Comparison of ENCODE assay signal across 8 cellular contexts in genomic region chr6:139027620-139028182, GRCh38. TPM values are rescaled to one million over a fixed set of nuclear protein-coding genes. Genes with fewer than 3 reads are reported as not detected.
A peak's percentile ranks its signal among the peaks of the same experiment; 100 is the strongest.
DNase-seq lines count a peak whose midpoint lies in the region; ATAC-seq and TF ChIP-seq lines count a peak whose summit lies in the region.

No MANE protein-coding gene starts in this region.

- H3K4me3 ChIP-seq in SK-N-MC = peak overlapping the region; percentile 86
- peak overlapping the region; percentile 89 to 93 for H3K4me3 ChIP-seq in left lung

- H3K27me3 ChIP-seq in left lung = no peaks in the 10 kb centered on the region

- peaks cover 8% of the 10 kb centered on the region for H3K27me3 Mint-ChIP-seq in brain

- DNase-seq in SK-N-MC (ENCODE audit: low read depth, low spot score) = no peak
- DNase-seq in left lung = no peak
- peak; percentile 19 to 22 for DNase-seq in stimulated activated CD8-positive, alpha-beta memory T cell treated with anti-CD3 and anti-CD28 coated beads, Interleukin-15, amount 100 ng/mL, for 48 hours (ENCODE audit: low read depth in 2 of 2)

- peak overlapping the region; percentile 82 to 97 (median 93) for H3K27ac Mint-ChIP-seq in brain

- H3K4me1 Mint-ChIP-seq in brain = peaks cover 20% of the 10 kb centered on the region

- TF ChIP-seq CTCF in brain (conservative IDR thresholded peaks at IDR 0.05) (no peak), left lung (IDR thresholded peaks at IDR 0.05) (no peak)

- 0 out of 2 replicates have a peak, but pooled peaks cover 3% of the 10 kb centered on the region for H3K36me3 ChIP-seq in KOPT-K1 (ENCODE audit: insufficient read depth, low read length)
- H3K36me3 ChIP-seq in SK-N-MC (ENCODE audit: insufficient read depth, low read length) = no peaks in the 10 kb centered on the region
- no peaks in the 10 kb centered on the region for H3K36me3 ChIP-seq in left lung

- H3K4me3 Mint-ChIP-seq in brain = peak overlapping the region; percentile 88 to 97 (median 92)

- H3K9ac ChIP-seq in SK-N-MC (ENCODE audit: insufficient read length) = peak overlapping the region; percentile 87

- H3K9me3 Mint-ChIP-seq in brain = no peaks in the 10 kb centered on the region

- peaks cover 5 to 33% of the 10 kb centered on the region in 2 donors for H3K4me1 ChIP-seq in left lung

- intact Hi-C loops in left lung (cut with DNase I) = no loop called here

- peak; percentile 16 for ATAC-seq in GM18498 (IDR thresholded peaks at IDR 0.05; ENCODE audit: unreplicated experiment)
- peak; percentile 37 for ATAC-seq in left lung
- no peak for ATAC-seq in GM21526 (IDR thresholded peaks at IDR 0.05; ENCODE audit: low FRiP score, unreplicated experiment)
- ATAC-seq in GM21576 (IDR thresholded peaks at IDR 0.05; ENCODE audit: unreplicated experiment) = no peak

- H3K9me3 ChIP-seq in KOPT-K1 (ENCODE audit: insufficient read depth, low read length, poor library complexity, severe bottlenecking) (no peaks in the 10 kb centered on the region), SK-N-MC (ENCODE audit: low read depth, low read length) (no peaks in the 10 kb centered on the region), left lung (no peaks in the 10 kb centered on the region)

- H3K27ac ChIP-seq in KOPT-K1 (ENCODE audit: low read depth, low read length, poor library complexity, severe bottlenecking) (peak overlapping the region; percentile 92), SK-N-MC (peak overlapping the region; percentile 75; the same call in 1 of the 2 replicates), left lung (peak overlapping the region; percentile 81 to 97)

- H3K36me3 Mint-ChIP-seq in brain = no peaks in the 10 kb centered on the region

RNA-seq across cellular contexts. Expression of gene ABRACL, which starts 0.8 kb away (rescaled TPM):
- polyA plus RNA-seq in brain (ENCODE audit: insufficient read depth, low read depth, low replicate concordance) = 59.3 TPM
- 10 to 100 TPM; 39.1 to 40.2 TPM for total RNA-seq in left lung

RNA-seq across cellular contexts. Expression of gene REPS1, which starts 39.6 kb away (rescaled TPM):
- 60.7 TPM for polyA plus RNA-seq in brain (ENCODE audit: insufficient read depth, low read depth, low replicate concordance)
- total RNA-seq in left lung = 10 to 100 TPM; 29.3 to 31.8 TPM

Comparison
In these comparisons a context has a peak if more than half of its experiments do, and no peak if none do; other contexts are left out.
1. ATAC-seq: peak in GM18498 (single experiment) and left lung (single experiment); none in GM21526 (single experiment) and GM21576 (single experiment).
2. DNase-seq: peak in stimulated activated CD8-positive, alpha-beta memory T cell treated with anti-CD3 and anti-CD28 coated beads, Interleukin-15, amount 100 ng/mL, for 48 hours (2 of 2); none in SK-N-MC (single experiment) and left lung (0 of 2).
3. Peak in every context shown above with its lines, with median percentiles within 50 percentile points of each other: H3K27ac ChIP-seq.